Comparison of ENCODE assay signal across 2 cellular contexts in the genomic region with DNA sequence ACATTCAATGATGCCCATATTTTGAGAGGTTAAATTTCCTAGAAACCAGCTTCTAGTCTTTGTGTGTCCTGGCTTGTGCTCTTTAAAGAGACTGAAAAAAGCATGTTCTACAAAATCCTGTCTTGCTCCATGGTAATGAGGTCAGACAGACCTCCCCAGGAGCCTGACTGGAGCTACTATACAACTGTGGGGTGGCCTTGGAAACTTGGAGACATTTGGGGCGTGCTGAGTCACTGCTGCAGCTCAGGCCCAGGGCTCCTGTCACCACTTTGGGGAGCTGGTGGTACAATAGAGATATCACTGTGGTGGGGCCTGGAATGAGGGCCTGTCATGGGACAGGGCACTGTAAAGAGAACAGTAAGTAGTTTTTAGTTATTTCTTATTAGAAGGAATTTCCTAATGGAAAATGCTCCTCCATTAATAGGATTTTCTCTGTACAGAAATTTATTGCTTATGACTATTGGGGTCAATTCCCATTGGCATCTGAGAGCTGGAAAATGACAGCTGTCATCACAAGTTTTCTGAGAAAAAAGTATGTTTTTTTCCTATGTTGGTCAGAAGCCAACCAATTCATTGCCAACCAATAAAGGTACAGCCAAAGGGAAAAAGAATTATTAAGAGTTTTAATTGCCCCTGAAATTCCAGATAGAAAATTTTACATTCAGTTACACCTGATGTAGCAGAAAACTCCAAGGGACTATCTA.
TF ChIP-seq lines count a peak whose summit lies in the region.

No MANE protein-coding gene starts in this region.

TF ChIP-seq in HepG2, 621 proteins besides CTCF, POLR2A, EP300 and RAD21:
- TF ChIP-seq ZNF629 (CRISPR knock-in tag; conservative IDR thresholded peaks at IDR 0.05) (no peak), NRL (CRISPR knock-in tag; IDR thresholded peaks at IDR 0.05; ENCODE audit: borderline replicate concordance) (no peak), HHEX (CRISPR knock-in tag; IDR thresholded peaks at IDR 0.05) (no peak), ATF4 (CRISPR knock-in tag; IDR thresholded peaks at IDR 0.05) (no peak), PCBP1 (IDR thresholded peaks at IDR 0.05; ENCODE audit: borderline replicate concordance, low read depth, low read length) (no peak), E2F1 (CRISPR knock-in tag; IDR thresholded peaks at IDR 0.05) (no peak), FOSL2 (CRISPR knock-in tag; IDR thresholded peaks at IDR 0.05) (0 out of 2 replicates have a peak, but pooled peaks have one; percentile 6)
- TF ChIP-seq, protein P1, sequence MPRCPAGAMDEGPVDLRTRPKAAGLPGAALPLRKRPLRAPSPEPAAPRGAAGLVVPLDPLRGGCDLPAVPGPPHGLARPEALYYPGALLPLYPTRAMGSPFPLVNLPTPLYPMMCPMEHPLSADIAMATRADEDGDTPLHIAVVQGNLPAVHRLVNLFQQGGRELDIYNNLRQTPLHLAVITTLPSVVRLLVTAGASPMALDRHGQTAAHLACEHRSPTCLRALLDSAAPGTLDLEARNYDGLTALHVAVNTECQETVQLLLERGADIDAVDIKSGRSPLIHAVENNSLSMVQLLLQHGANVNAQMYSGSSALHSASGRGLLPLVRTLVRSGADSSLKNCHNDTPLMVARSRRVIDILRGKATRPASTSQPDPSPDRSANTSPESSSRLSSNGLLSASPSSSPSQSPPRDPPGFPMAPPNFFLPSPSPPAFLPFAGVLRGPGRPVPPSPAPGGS (CRISPR knock-in tag; IDR thresholded peaks at IDR 0.05), result no peak

TF ChIP-seq in H1, 55 proteins besides CTCF, POLR2A, EP300 and RAD21:
- TF ChIP-seq POU5F1 (IDR thresholded peaks at IDR 0.05; ENCODE audit: low read depth, low read length) (no peak), ATF3 (IDR thresholded peaks at IDR 0.05; ENCODE audit: insufficient read depth, low read depth, low read length) (no peak), KDM4A (IDR thresholded peaks at IDR 0.05; ENCODE audit: low read depth, low read length, severe bottlenecking) (no peak), YY1 (IDR thresholded peaks at IDR 0.05; ENCODE audit: low read depth, low read length) (no peak), GTF2F1 (IDR thresholded peaks at IDR 0.05; ENCODE audit: borderline replicate concordance, low read depth, low read length) (no peak), TAF7 (optimal IDR thresholded peaks at IDR 0.05; ENCODE audit: borderline replicate concordance, low read depth, low read length) (no peak), CBX8 (IDR thresholded peaks at IDR 0.05; ENCODE audit: borderline replicate concordance, low read depth, low read length) (no peak), PHF8 (conservative IDR thresholded peaks at IDR 0.05; ENCODE audit: low read depth, low read length) (no peak), BCL11A (IDR thresholded peaks at IDR 0.05; ENCODE audit: low read depth in 2 of 2, low read length in 2 of 2) (no peak), MAFK (IDR thresholded peaks at IDR 0.05; ENCODE audit: low read depth, low read length) (no peak), JUN (IDR thresholded peaks at IDR 0.05; ENCODE audit: low read depth, low read length) (no peak), BRCA1 (IDR thresholded peaks at IDR 0.05; ENCODE audit: low read depth, low read length) (no peak), SIX5 (IDR thresholded peaks at IDR 0.05; ENCODE audit: low read depth, low read length) (no peak), HDAC6 (IDR thresholded peaks at IDR 0.05; ENCODE audit: low read depth, low read length) (no peak), SP1 (IDR thresholded peaks at IDR 0.05; ENCODE audit: low read depth, low read length) (no peak), RFX5 (IDR thresholded peaks at IDR 0.05; ENCODE audit: borderline replicate concordance, low read depth, low read length) (no peak), SRF (IDR thresholded peaks at IDR 0.05; ENCODE audit: low read depth, low read length) (no peak)
- TF ChIP-seq, protein P2, sequence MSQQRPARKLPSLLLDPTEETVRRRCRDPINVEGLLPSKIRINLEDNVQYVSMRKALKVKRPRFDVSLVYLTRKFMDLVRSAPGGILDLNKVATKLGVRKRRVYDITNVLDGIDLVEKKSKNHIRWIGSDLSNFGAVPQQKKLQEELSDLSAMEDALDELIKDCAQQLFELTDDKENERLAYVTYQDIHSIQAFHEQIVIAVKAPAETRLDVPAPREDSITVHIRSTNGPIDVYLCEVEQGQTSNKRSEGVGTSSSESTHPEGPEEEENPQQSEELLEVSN (IDR thresholded peaks at IDR 0.05), result no peak
TF ChIP-seq in H1: peak in this region for 0.
